In the genomic region with DNA sequence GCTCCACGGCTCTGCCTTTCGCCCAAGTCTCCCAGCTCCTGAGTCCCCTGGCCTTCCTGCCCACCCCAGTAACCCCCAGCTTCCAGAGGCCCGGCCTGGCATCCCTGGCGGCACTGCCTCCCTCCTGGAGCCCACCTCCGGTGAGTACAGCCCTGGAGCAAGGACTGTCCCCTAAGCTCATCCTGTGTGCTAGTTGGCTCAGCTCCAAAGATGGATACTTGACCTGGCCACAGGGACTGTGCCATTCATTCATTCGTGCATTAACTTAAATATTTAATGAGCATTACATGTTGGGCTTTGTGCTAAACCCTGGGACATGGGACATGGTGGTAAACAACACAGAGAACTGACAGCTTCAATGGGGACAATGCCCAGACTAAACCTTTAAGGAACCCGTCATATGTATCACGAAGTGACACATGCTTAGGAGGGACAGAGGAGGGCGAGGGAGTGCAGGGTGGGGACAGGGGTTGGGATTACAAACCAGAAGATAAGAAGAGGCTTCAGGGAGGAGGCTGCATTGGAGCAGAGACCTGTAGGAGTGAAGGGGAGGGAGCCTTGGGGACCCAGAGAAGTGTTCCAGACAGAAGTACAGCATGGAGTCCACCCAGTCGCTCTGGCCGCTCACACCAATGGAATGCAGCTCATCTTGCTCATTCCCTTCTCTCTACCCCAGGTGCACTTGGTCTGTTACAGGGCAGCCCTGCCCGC, we compare ENCODE assay signal across 21 cellular contexts. TPM values are rescaled to one million over a fixed set of nuclear protein-coding genes. Genes with fewer than 3 reads are reported as not detected.
DNase-seq lines count a peak whose midpoint lies in the region; ATAC-seq and TF ChIP-seq lines count a peak whose summit lies in the region.
"Had no signal": no experiment of that assay in that cellular context is flagged by ENCODE, and none has a peak within 500 bp of the region (broad histone marks: within the 10 kb centered on the region; RNA-seq: fewer than 3 reads in every experiment).

No MANE protein-coding gene starts in this region.

- no peak for TF ChIP-seq CTCF in Calu3 (IDR thresholded peaks at IDR 0.05; ENCODE audit: unreplicated experiment)

- CTCF ChIA-PET in Calu3 (lab: Charles Lee) = interaction anchor here (0.5 to 0.7 kb wide), 2 partner anchors 23 to 360 kb away, joined by 3 to 4 read pairs; no protein-coding TSS in a partner anchor

- H3K9me3 Mint-ChIP-seq in Calu3 (ENCODE audit: low read depth, unreplicated experiment) = no peaks in the 10 kb centered on the region
- no peaks in the 10 kb centered on the region for H3K9me3 Mint-ChIP-seq in dendritic cell treated with granulocyte-macrophage colony-stimulating factor and Interleukin-4, amounts not matched to agents 40 ng/mL and 50 ng/mL, for 4 days
- H3K9me3 Mint-ChIP-seq: activated naive CD8-positive, alpha-beta T cell treated with anti-CD3 and anti-CD28 coated beads, Interleukin-2, amount 10 ng/mL, durations not matched to agents 7 days and 5 days; activated T-cell treated with anti-CD3 and anti-CD28 coated beads, Interleukin-2, amount 50 U/mL, for 24 hours; HFFc6; T-helper 2 cell treated with Interferon-gamma antibody and Interleukin-4, amounts not matched to agents 5 μg/mL and 100 μg/mL, for 36 hours had no signal

- H3K27ac Mint-ChIP-seq in Calu3 (ENCODE audit: unreplicated experiment) = no peak overlapping the region
- H3K27ac Mint-ChIP-seq in dendritic cell treated with granulocyte-macrophage colony-stimulating factor and Interleukin-4, amounts not matched to agents 40 ng/mL and 50 ng/mL, for 4 days = peak overlapping the region; percentile 25
- H3K27ac Mint-ChIP-seq: activated naive CD8-positive, alpha-beta T cell treated with anti-CD3 and anti-CD28 coated beads, Interleukin-2, amount 10 ng/mL, durations not matched to agents 7 days and 5 days; activated T-cell treated with anti-CD3 and anti-CD28 coated beads, Interleukin-2, amount 50 U/mL, for 24 hours; B cell; HFFc6; T-helper 2 cell treated with Interferon-gamma antibody and Interleukin-4, amounts not matched to agents 5 μg/mL and 100 μg/mL, for 36 hours had no signal

- no peak overlapping the region for H3K4me3 Mint-ChIP-seq in Calu3 (ENCODE audit: low read depth, unreplicated experiment)
- H3K4me3 Mint-ChIP-seq in dendritic cell treated with granulocyte-macrophage colony-stimulating factor and Interleukin-4, amounts not matched to agents 40 ng/mL and 50 ng/mL, for 4 days = no peak overlapping the region
- H3K4me3 Mint-ChIP-seq: activated naive CD8-positive, alpha-beta T cell treated with anti-CD3 and anti-CD28 coated beads, Interleukin-2, amount 10 ng/mL, durations not matched to agents 7 days and 5 days; activated T-cell treated with anti-CD3 and anti-CD28 coated beads, Interleukin-2, amount 50 U/mL, for 24 hours; B cell; HFFc6; T-helper 2 cell treated with Interferon-gamma antibody and Interleukin-4, amounts not matched to agents 5 μg/mL and 100 μg/mL, for 36 hours had no signal

- no peak for ATAC-seq in HG02759 (IDR thresholded peaks at IDR 0.05; ENCODE audit: unreplicated experiment)
- ATAC-seq: pancreas had no signal

- DNase-seq in Calu3 (peak; percentile 16), OCI-M2 (lab: John Stamatoyannopoulos, UW; ENCODE audit: unreplicated experiment) (peak; percentile 59), iPS-NIHi11 (ENCODE audit: low spot score) (no peak)
- no peak for DNase-seq in activated CD4-positive, CD25-positive, alpha-beta regulatory T cell treated with anti-CD3 and anti-CD28 coated beads, Interleukin-2, amount 50 U/mL, for 72 hours
- DNase-seq: activated CD4-positive, alpha-beta T cell treated with anti-CD3 and anti-CD28 coated beads, Interleukin-2, amount 50 U/mL, for 1 hour; activated naive CD8-positive, alpha-beta T cell treated with anti-CD3 and anti-CD28 coated beads, Interleukin-2, amount 10 ng/mL, durations not matched to agents 7 days and 5 days; activated T-cell treated with anti-CD3 and anti-CD28 coated beads, Interleukin-2, amount 50 U/mL, for 24 hours; DMS 273 treated with DMSO at 0.1 percent for 48 hours; effector CD8-positive, alpha-beta T cell; HFFc6; NCI-H82; pancreas; SHP77; stimulated activated CD4-positive, alpha-beta T cell treated with anti-CD3 and anti-CD28 coated beads, Interleukin-4, amount 100 ng/mL, for 4 hours; testis had no signal

- intact Hi-C loops in Calu3 (cut with micrococcal nuclease; ENCODE audit: unreplicated experiment) = no loop called here
- intact Hi-C loops in dendritic cell treated with granulocyte-macrophage colony-stimulating factor and Interleukin-4, amounts not matched to agents 40 ng/mL and 50 ng/mL, for 4 days (cut with micrococcal nuclease) = no loop called here

- peaks cover 56% of the 10 kb centered on the region for H3K36me3 Mint-ChIP-seq in Calu3 (ENCODE audit: insufficient read depth, unreplicated experiment)
- H3K36me3 Mint-ChIP-seq in dendritic cell treated with granulocyte-macrophage colony-stimulating factor and Interleukin-4, amounts not matched to agents 40 ng/mL and 50 ng/mL, for 4 days (ENCODE audit: low read depth) = peaks cover 28% of the 10 kb centered on the region

- no TSS peak for BruUV-seq in Calu3 (replicated peaks; lab: Mats Ljungman, UMichigan)

- no peaks in the 10 kb centered on the region for H3K4me1 Mint-ChIP-seq in Calu3 (ENCODE audit: low read depth, unreplicated experiment)
- H3K4me1 Mint-ChIP-seq in dendritic cell treated with granulocyte-macrophage colony-stimulating factor and Interleukin-4, amounts not matched to agents 40 ng/mL and 50 ng/mL, for 4 days (ENCODE audit: low read depth) = peaks cover 5% of the 10 kb centered on the region
- H3K4me1 Mint-ChIP-seq: activated naive CD8-positive, alpha-beta T cell treated with anti-CD3 and anti-CD28 coated beads, Interleukin-2, amount 10 ng/mL, durations not matched to agents 7 days and 5 days; B cell had no signal

- no peaks in the 10 kb centered on the region for H3K27me3 Mint-ChIP-seq in Calu3 (ENCODE audit: unreplicated experiment)
- H3K27me3 Mint-ChIP-seq in dendritic cell treated with granulocyte-macrophage colony-stimulating factor and Interleukin-4, amounts not matched to agents 40 ng/mL and 50 ng/mL, for 4 days = no peaks in the 10 kb centered on the region
- H3K27me3 Mint-ChIP-seq: activated naive CD8-positive, alpha-beta T cell treated with anti-CD3 and anti-CD28 coated beads, Interleukin-2, amount 10 ng/mL, durations not matched to agents 7 days and 5 days; activated T-cell treated with anti-CD3 and anti-CD28 coated beads, Interleukin-2, amount 50 U/mL, for 24 hours; B cell had no signal

RNA-seq across cellular contexts. Expression of gene OVOL3, which starts 6.9 kb away (rescaled TPM):
- not detected in 2 replicates for total RNA-seq in Calu3 (2022)
- total RNA-seq: activated naive CD8-positive, alpha-beta T cell treated with anti-CD3 and anti-CD28 coated beads, Interleukin-2, amount 10 ng/mL, durations not matched to agents 7 days and 5 days; B cell; cardiac muscle cell; HFFc6; liver; pancreas had no signal

RNA-seq across cellular contexts. Expression of gene POLR2I, which starts 10.7 kb away (rescaled TPM):
- total RNA-seq in Calu3 (2022) = 91.6 and 92.2 TPM in 2 replicates

RNA-seq across cellular contexts. Expression of gene TBCB, which starts 11.3 kb away (rescaled TPM):
- total RNA-seq in Calu3 (2022) = 204 and 210 TPM in 2 replicates

RNA-seq across cellular contexts. Expression of gene CAPNS1, which starts 35.9 kb away (rescaled TPM):
- total RNA-seq in Calu3 (2022) = 823 and 894 TPM in 2 replicates

RNA-seq across cellular contexts. Expression of gene COX7A1, which starts 48.2 kb away (rescaled TPM):
- not detected in 2 replicates for total RNA-seq in Calu3 (2022)
- total RNA-seq: activated naive CD8-positive, alpha-beta T cell treated with anti-CD3 and anti-CD28 coated beads, Interleukin-2, amount 10 ng/mL, durations not matched to agents 7 days and 5 days; B cell; cardiac muscle cell had no signal

Comparison
In these comparisons a context has a peak if more than half of its experiments do, and no peak if none do; other contexts are left out.
1. DNase-seq: peak in Calu3 (single experiment) and OCI-M2 (single experiment); none in iPS-NIHi11 (single experiment) and activated CD4-positive, CD25-positive, alpha-beta regulatory T cell treated with anti-CD3 and anti-CD28 coated beads, Interleukin-2, amount 50 U/mL, for 72 hours (single experiment).